In the genomic region with DNA sequence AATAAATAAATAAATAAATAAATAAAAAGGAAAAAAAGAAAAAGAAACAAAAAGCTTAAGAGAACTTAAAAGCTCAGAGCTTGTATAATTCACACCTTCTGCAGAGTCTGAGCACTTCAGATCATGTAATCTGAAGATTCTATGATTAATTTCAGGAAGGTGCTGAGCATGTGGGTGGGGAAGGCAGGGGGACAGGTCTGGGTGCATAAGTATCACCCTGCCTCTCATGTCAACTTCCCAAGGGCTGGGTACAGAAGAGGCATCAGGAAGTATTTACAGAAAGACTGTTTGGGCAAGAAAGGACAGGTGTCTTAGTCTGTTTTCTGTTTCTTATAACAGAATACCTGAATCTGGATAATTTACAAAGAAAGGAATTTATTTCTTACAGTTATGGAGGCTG, we compare ENCODE assay signal across 24 cellular contexts. TPM values are rescaled to one million over a fixed set of nuclear protein-coding genes. Genes with fewer than 3 reads are reported as not detected.
"Had no signal": no experiment of that assay in that cellular context is flagged by ENCODE, and none has a peak within 500 bp of the region (broad histone marks: within the 10 kb centered on the region; RNA-seq: fewer than 3 reads in every experiment).

No MANE protein-coding gene starts in this region.

- H3K4me3 Mint-ChIP-seq: endodermal cell; natural killer cell treated with Interleukin-12 subunit alpha and Interleukin-12 subunit beta and Interleukin-15 and Interleukin-18, amount 100 ng/mL, for 72 hours; neural progenitor cell had no signal

- H3K27ac ChIP-seq: coronary artery, foreskin keratinocyte, neural progenitor cell, ovary, right atrium auricular region, sigmoid colon, thyroid gland, upper lobe of left lung, uterus had no signal

- H3K36me3 Mint-ChIP-seq: natural killer cell treated with Interleukin-12 subunit alpha and Interleukin-12 subunit beta and Interleukin-15 and Interleukin-18, amount 100 ng/mL, for 72 hours; neural progenitor cell had no signal

- H3K4me1 ChIP-seq: foreskin keratinocyte, neural progenitor cell, right atrium auricular region, sigmoid colon, thyroid gland, upper lobe of left lung, uterus had no signal

- H3K27me3 ChIP-seq: foreskin keratinocyte, neural progenitor cell, ovary, right atrium auricular region, thyroid gland, upper lobe of left lung, uterus had no signal

- H3K4me3 ChIP-seq: coronary artery, lung, neural progenitor cell, ovary, right atrium auricular region, sigmoid colon, skin epidermis, thyroid gland, upper lobe of left lung, uterus had no signal

- DNase-seq: effector CD4-positive, alpha-beta T cell; endodermal cell; foreskin keratinocyte; kidney; left colon; left ventricle myocardium superior; mesenchymal stem cell; midbrain; nucleus accumbens; ovary; sigmoid colon; stimulated activated CD4-positive, alpha-beta T cell treated with anti-CD3 and anti-CD28 coated beads, Interleukin-2, amount 100 ng/mL, for 24 hours; stimulated activated CD4-positive, alpha-beta T cell treated with anti-CD3 and anti-CD28 coated beads, Interleukin-4, amount 100 ng/mL, for 4 hours; stimulated activated naive CD4-positive, alpha-beta T cell treated with Interleukin-2 at 50 U/mL for 16 hours; thyroid gland; upper lobe of left lung; uterus had no signal

- H3K9me3 Mint-ChIP-seq: natural killer cell treated with Interleukin-12 subunit alpha and Interleukin-12 subunit beta and Interleukin-15 and Interleukin-18, amount 100 ng/mL, for 72 hours; neural progenitor cell had no signal

- H3K36me3 ChIP-seq: neural progenitor cell, ovary, right atrium auricular region, sigmoid colon, thyroid gland, upper lobe of left lung, uterus had no signal

- H3K27ac Mint-ChIP-seq: endodermal cell; natural killer cell treated with Interleukin-12 subunit alpha and Interleukin-12 subunit beta and Interleukin-15 and Interleukin-18, amount 100 ng/mL, for 72 hours; neural progenitor cell had no signal

- ATAC-seq: foreskin keratinocyte; left colon; left ventricle myocardium superior; natural killer cell treated with Interleukin-12 subunit alpha and Interleukin-12 subunit beta and Interleukin-15 and Interleukin-18, amount 100 ng/mL, for 72 hours had no signal

- H3K9me3 ChIP-seq: right atrium auricular region, sigmoid colon, thyroid gland, upper lobe of left lung, uterus had no signal

RNA-seq across cellular contexts. Expression of gene PADI2, which starts 20.4 kb away (rescaled TPM):
- total RNA-seq: endothelial cell of umbilical vein; natural killer cell treated with Interleukin-12 subunit alpha and Interleukin-12 subunit beta and Interleukin-15 and Interleukin-18, amount 100 ng/mL, for 72 hours had no signal
- polyA plus RNA-seq: endothelial cell of umbilical vein had no signal
